Comparison of ENCODE assay signal across 17 cellular contexts in genomic region chr5:124819201-124819600, GRCh38.
DNase-seq lines count a peak whose midpoint lies in the region; ATAC-seq, FAIRE-seq and TF ChIP-seq lines count a peak whose summit lies in the region.
"Had no signal": no experiment of that assay in that cellular context is flagged by ENCODE, and none has a peak within 500 bp of the region (broad histone marks: within the 10 kb centered on the region; RNA-seq: fewer than 3 reads in every experiment).

No MANE protein-coding gene starts in this region.

- no peaks in the 10 kb centered on the region for H3K27me3 ChIP-seq in astrocyte (ENCODE audit: insufficient read depth, low read length)
- H3K27me3 ChIP-seq: BE2C had no signal

- H3K4me1 Mint-ChIP-seq in astrocyte (ENCODE audit: low read depth, unreplicated experiment) (peaks cover 12% of the 10 kb centered on the region), endothelial cell (ENCODE audit: unreplicated experiment) (no peaks in the 10 kb centered on the region)
- H3K4me1 Mint-ChIP-seq: CD4-positive, alpha-beta memory T cell had no signal

- H3K36me3 Mint-ChIP-seq in astrocyte (ENCODE audit: low read depth, unreplicated experiment) (no peaks in the 10 kb centered on the region), endothelial cell (ENCODE audit: low read depth, unreplicated experiment) (no peaks in the 10 kb centered on the region)
- H3K36me3 Mint-ChIP-seq: CD4-positive, alpha-beta memory T cell had no signal

- H3K4me2 ChIP-seq in astrocyte (ENCODE audit: low read length) = no peak overlapping the region

- no peak overlapping the region for H3K9ac ChIP-seq in astrocyte (ENCODE audit: low read length)

- TF ChIP-seq CTCF in astrocyte (IDR thresholded peaks at IDR 0.05; ENCODE audit: insufficient read depth, low read depth, low read length) (no peak), epithelial cell of esophagus (IDR thresholded peaks at IDR 0.05; ENCODE audit: insufficient read depth, low read depth, low read length, missing control alignments) (no peak), endothelial cell (IDR thresholded peaks at IDR 0.05; ENCODE audit: unreplicated experiment) (no peak)

- no peaks in the 10 kb centered on the region for H3K79me2 ChIP-seq in astrocyte (ENCODE audit: insufficient read depth, low read length)

- H3K27ac ChIP-seq in astrocyte (ENCODE audit: low read depth, low read length) = no peak overlapping the region
- H3K27ac ChIP-seq: C4-2B had no signal

- no peaks in the 10 kb centered on the region for H3K4me1 ChIP-seq in astrocyte (ENCODE audit: insufficient read depth, low read length)

- no peak for TF ChIP-seq POLR2A in erythroblast (IDR thresholded peaks at IDR 0.05; ENCODE audit: low read length)

- peak overlapping the region; percentile 77 for H3K27ac Mint-ChIP-seq in astrocyte (ENCODE audit: unreplicated experiment)
- no peak overlapping the region for H3K27ac Mint-ChIP-seq in endothelial cell (ENCODE audit: unreplicated experiment)
- H3K27ac Mint-ChIP-seq: CD4-positive, alpha-beta memory T cell; HFFc6 had no signal

- H3K9me3 Mint-ChIP-seq in astrocyte (ENCODE audit: unreplicated experiment) (no peaks in the 10 kb centered on the region), endothelial cell (ENCODE audit: unreplicated experiment) (no peaks in the 10 kb centered on the region)

- H4K20me1 ChIP-seq in astrocyte (ENCODE audit: insufficient read depth, low read length) = no peaks in the 10 kb centered on the region

- no peak overlapping the region for H2AFZ ChIP-seq in astrocyte (ENCODE audit: low read depth, low read length)

- H3K4me3 Mint-ChIP-seq in astrocyte (ENCODE audit: unreplicated experiment) (no peak overlapping the region), endothelial cell (ENCODE audit: unreplicated experiment) (no peak overlapping the region)
- H3K4me3 Mint-ChIP-seq: CD4-positive, alpha-beta memory T cell; HFFc6 had no signal

- no peaks in the 10 kb centered on the region for H3K36me3 ChIP-seq in astrocyte (ENCODE audit: insufficient read depth, low read length)
- H3K36me3 ChIP-seq: BE2C had no signal

- no peak for FAIRE-seq in astrocyte (lab: Jason Lieb, UNC)
- FAIRE-seq: A204.1, HepG2 had no signal

- H3K27me3 Mint-ChIP-seq in astrocyte (ENCODE audit: low read depth, unreplicated experiment) (no peaks in the 10 kb centered on the region), endothelial cell (ENCODE audit: unreplicated experiment) (no peaks in the 10 kb centered on the region)
- H3K27me3 Mint-ChIP-seq: CD4-positive, alpha-beta memory T cell had no signal

- peak; percentile 29 for DNase-seq in LHCN-M2 (ENCODE audit: low read depth)
- no peak for DNase-seq in astrocyte (ENCODE audit: low read depth)
- peak; percentile 68 for DNase-seq in epithelial cell of esophagus (ENCODE audit: low read depth)
- DNase-seq in kidney tubule cell (ENCODE audit: low spot score) = peak; percentile 29
- DNase-seq in erythroblast (lab: John Stamatoyannopoulos, UW) = no peak
- no peak for DNase-seq in endothelial cell (ENCODE audit: low spot score)
- DNase-seq: BE2C; CD4-positive, alpha-beta memory T cell; DMS153; DMS79 treated with DMSO at 0.1 percent for 48 hours; GDM1; HCEC 1CT; HFFc6 had no signal

- no peak for ATAC-seq in GM18502 (IDR thresholded peaks at IDR 0.05; ENCODE audit: poor library complexity, unreplicated experiment)
- ATAC-seq: HepG2 had no signal

- no peak overlapping the region for H3K4me3 ChIP-seq in astrocyte (ENCODE audit: insufficient read depth, low read depth, low read length)
- H3K4me3 ChIP-seq in epithelial cell of esophagus (ENCODE audit: low read length) = no peak overlapping the region

- no peaks in the 10 kb centered on the region for H3K9me3 ChIP-seq in astrocyte (ENCODE audit: insufficient read depth, low read depth, low read length)
- H3K9me3 ChIP-seq: BE2C had no signal

Comparison
In these comparisons a context has a peak if more than half of its experiments do, and no peak if none do; other contexts are left out.
1. DNase-seq: peak in LHCN-M2 (single experiment), epithelial cell of esophagus (single experiment) and kidney tubule cell (single experiment); none in astrocyte (single experiment), erythroblast (0 of 2) and endothelial cell (single experiment).